8 cellular contexts compared by ENCODE assay signal in the genomic region with DNA sequence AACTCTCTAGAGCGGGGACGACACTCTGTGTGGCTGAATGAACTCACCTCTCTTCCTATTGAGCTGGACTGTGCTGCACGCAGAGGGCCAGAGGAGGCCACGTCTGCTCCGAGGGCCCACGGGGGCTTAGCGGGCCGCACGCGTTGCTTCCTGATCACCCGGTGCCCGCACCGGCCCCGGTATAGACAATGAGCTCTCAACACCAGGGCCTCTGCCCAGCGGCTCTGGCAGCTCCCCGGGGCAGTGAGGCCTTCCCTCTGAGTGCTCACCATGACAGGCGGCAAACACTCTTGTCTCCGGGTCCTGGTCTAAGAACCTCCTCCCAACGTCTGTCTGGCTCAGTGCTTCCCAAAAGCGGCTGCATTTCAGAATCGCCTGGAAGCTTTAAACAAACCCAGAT.
"Had no signal": no experiment of that assay in that cellular context is flagged by ENCODE, and none has a peak within 500 bp of the region (broad histone marks: within the 10 kb centered on the region; RNA-seq: fewer than 3 reads in every experiment).

No MANE protein-coding gene starts in this region.

- ATAC-seq: HCT116 had no signal

- H2AFZ ChIP-seq: GM23248 had no signal

- H3K27ac Mint-ChIP-seq: HFFc6 had no signal

- H3K9ac ChIP-seq: GM23248 had no signal

- H3K4me3 Mint-ChIP-seq: HFFc6 had no signal

- H3K4me3 ChIP-seq: GM23248, HAP-1, K562 had no signal

- H3K4me1 ChIP-seq: HAP-1 had no signal

- FAIRE-seq: K562 had no signal

- H3K36me3 ChIP-seq: HAP-1 had no signal

- H3K27ac ChIP-seq: GM23248, HL-60 had no signal

- H3K9me3 ChIP-seq: HAP-1 had no signal

- DNase-seq: GM23248, H7, HFFc6, IMR-90 had no signal
